1 cellular context compared by ENCODE assay signal in genomic region chr10:26859241-26860025, GRCh38.
TF ChIP-seq lines count a peak whose summit lies in the region.

No MANE protein-coding gene starts in this region.

TF ChIP-seq in WTC11, 78 proteins besides CTCF, POLR2A, EP300 and RAD21 (continued from another document):
- TF ChIP-seq ZNF671 (CRISPR knock-in tag; IDR thresholded peaks at IDR 0.05) (no peak), FOXJ3 (CRISPR knock-in tag; IDR thresholded peaks at IDR 0.05; ENCODE audit: borderline replicate concordance) (no peak), ZNF423 (CRISPR knock-in tag; IDR thresholded peaks at IDR 0.05) (no peak), PRRX2 (CRISPR knock-in tag; IDR thresholded peaks at IDR 0.05) (no peak), CBFB (CRISPR knock-in tag; IDR thresholded peaks at IDR 0.05; ENCODE audit: low read depth) (no peak), ETV6 (CRISPR knock-in tag; IDR thresholded peaks at IDR 0.05) (no peak), ZNF232 (CRISPR knock-in tag; IDR thresholded peaks at IDR 0.05) (no peak), MXD4 (CRISPR knock-in tag; IDR thresholded peaks at IDR 0.05; ENCODE audit: borderline replicate concordance) (no peak), RELA (CRISPR knock-in tag; IDR thresholded peaks at IDR 0.05; ENCODE audit: borderline replicate concordance) (no peak)
- TF ChIP-seq, protein P1, sequence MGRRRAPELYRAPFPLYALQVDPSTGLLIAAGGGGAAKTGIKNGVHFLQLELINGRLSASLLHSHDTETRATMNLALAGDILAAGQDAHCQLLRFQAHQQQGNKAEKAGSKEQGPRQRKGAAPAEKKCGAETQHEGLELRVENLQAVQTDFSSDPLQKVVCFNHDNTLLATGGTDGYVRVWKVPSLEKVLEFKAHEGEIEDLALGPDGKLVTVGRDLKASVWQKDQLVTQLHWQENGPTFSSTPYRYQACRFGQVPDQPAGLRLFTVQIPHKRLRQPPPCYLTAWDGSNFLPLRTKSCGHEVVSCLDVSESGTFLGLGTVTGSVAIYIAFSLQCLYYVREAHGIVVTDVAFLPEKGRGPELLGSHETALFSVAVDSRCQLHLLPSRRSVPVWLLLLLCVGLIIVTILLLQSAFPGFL (CRISPR knock-in tag; IDR thresholded peaks at IDR 0.05; ENCODE audit: borderline replicate concordance): no peak
